In the genomic region with DNA sequence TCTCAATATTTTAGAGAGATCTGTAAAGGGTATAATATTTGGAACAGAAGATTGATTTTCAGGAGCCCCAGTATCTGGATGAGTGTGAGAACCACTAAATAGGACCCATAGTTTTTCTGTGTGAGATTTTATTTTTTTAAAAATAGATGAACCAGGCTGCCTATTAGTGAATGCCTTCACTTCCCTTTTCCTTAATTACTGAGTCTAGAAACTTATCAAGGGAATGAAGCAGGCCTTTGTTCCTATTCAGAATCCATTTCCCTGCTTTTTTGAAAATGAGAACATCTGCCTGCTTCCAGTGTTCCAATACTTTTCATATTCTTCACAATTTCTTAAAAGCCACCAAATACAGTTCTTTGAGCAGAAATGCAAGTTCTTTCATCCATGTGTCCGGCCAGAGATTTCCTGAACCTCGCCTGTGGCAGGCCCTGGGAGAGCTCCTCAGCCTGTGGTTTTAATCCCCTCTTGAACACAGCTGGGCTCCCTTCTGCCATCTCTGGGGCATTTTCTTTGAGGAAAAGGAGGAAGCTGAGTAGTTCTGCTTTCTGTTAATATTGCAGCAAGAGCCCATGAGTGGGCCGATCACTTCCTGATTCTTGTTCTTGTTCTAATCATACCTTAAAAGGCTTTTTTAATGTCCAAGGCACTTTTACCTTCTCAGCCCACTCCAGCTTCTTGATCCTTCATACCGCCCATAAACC, we compare ENCODE assay signal across 1 cellular context.
TF ChIP-seq lines count a peak whose summit lies in the region.

No MANE protein-coding gene starts in this region.

TF ChIP-seq in GM12878, 131 proteins besides CTCF, POLR2A, EP300 and RAD21 (continued from another document and continues in another):
- TF ChIP-seq POLR2AphosphoS2 (IDR thresholded peaks at IDR 0.05; ENCODE audit: low read depth, low read length) (no peak), TCF3 (IDR thresholded peaks at IDR 0.05; ENCODE audit: borderline replicate concordance, insufficient read depth, low read depth, low read length) (0 out of 2 replicates have a peak, but pooled peaks have one; percentile 35), ZNF384 (IDR thresholded peaks at IDR 0.05; ENCODE audit: borderline replicate concordance, low read depth, low read length) (no peak), PAX5 (IDR thresholded peaks at IDR 0.05; ENCODE audit: borderline replicate concordance, low read depth, low read length) (0 out of 2 replicates have a peak, but pooled peaks have one; percentile 23), SMARCA5 (IDR thresholded peaks at IDR 0.05) (peak; percentile 65; the same call in 1 of the 2 replicates), SRF (IDR thresholded peaks at IDR 0.05; ENCODE audit: low read depth in 2 of 2, low read length in 2 of 2) (peak; percentile 77 to 97), CREM (IDR thresholded peaks at IDR 0.05; ENCODE audit: low read depth) (no peak), TAF1 (IDR thresholded peaks at IDR 0.05; ENCODE audit: borderline replicate concordance, low read depth, low read length) (peak; percentile 68), RBBP5 (conservative IDR thresholded peaks at IDR 0.05) (no peak), ETV6 (conservative IDR thresholded peaks at IDR 0.05 in 1 of 2, IDR thresholded peaks at IDR 0.05 in 1 of 2; ENCODE audit: borderline replicate concordance in 1 of 2, low read depth in 1 of 2) (peak in 1 of 2 experiments; percentile 63; a peak in 1 of 4 replicates), STAT1 (conservative IDR thresholded peaks at IDR 0.05) (no peak), SIX5 (IDR thresholded peaks at IDR 0.05; ENCODE audit: low read depth, low read length, severe bottlenecking) (no peak), IKZF1 (conservative IDR thresholded peaks at IDR 0.05) (peak; percentile 95), NFIC (IDR thresholded peaks at IDR 0.05; ENCODE audit: low read depth, low read length) (peak; percentile 60), MYB (IDR thresholded peaks at IDR 0.05; ENCODE audit: borderline replicate concordance, low read depth, low read length) (no peak), ASH2L (IDR thresholded peaks at IDR 0.05; ENCODE audit: borderline replicate concordance, low read depth) (no peak), FOXK2 (IDR thresholded peaks at IDR 0.05) (no peak), RELA (IDR thresholded peaks at IDR 0.05; ENCODE audit: borderline replicate concordance, partially characterized antibody) (no peak), NRF1 (conservative IDR thresholded peaks at IDR 0.05; ENCODE audit: low read depth, low read length) (no peak), BCL11A (IDR thresholded peaks at IDR 0.05; ENCODE audit: low read depth, low read length) (peak; percentile 16; the same call in 1 of the 2 replicates), TCF12 (IDR thresholded peaks at IDR 0.05; ENCODE audit: low read depth, low read length) (peak; percentile 50; the same call in 1 of the 2 replicates), JUNB (IDR thresholded peaks at IDR 0.05) (0 out of 2 replicates have a peak, but pooled peaks have one; percentile 3), RFX5 (IDR thresholded peaks at IDR 0.05; ENCODE audit: low read depth, low read length) (no peak), BRCA1 (IDR thresholded peaks at IDR 0.05; ENCODE audit: low read depth, low read length) (no peak), EED (IDR thresholded peaks at IDR 0.05; ENCODE audit: low read depth) (peak; percentile 93), CBFB (IDR thresholded peaks at IDR 0.05; ENCODE audit: low read depth) (peak; percentile 67; the same call in 1 of the 2 replicates), HDAC6 (IDR thresholded peaks at IDR 0.05; ENCODE audit: unreplicated experiment) (no peak), DPF2 (IDR thresholded peaks at IDR 0.05) (peak; percentile 95), YY1 (IDR thresholded peaks at IDR 0.05; ENCODE audit: low read depth, low read length) (peak; percentile 60; the same call in 1 of the 2 replicates), RB1 (IDR thresholded peaks at IDR 0.05; ENCODE audit: borderline replicate concordance) (0 out of 2 replicates have a peak, but pooled peaks have one; percentile 29), ESRRA (IDR thresholded peaks at IDR 0.05; ENCODE audit: low read length) (no peak), EGR1 (IDR thresholded peaks at IDR 0.05; ENCODE audit: borderline replicate concordance in 1 of 2, low read depth in 2 of 2, low read length in 2 of 2) (0 out of 3 replicates have a peak, but pooled peaks of 1 of the 2 experiments have one; percentile 42), NFXL1 (IDR thresholded peaks at IDR 0.05; ENCODE audit: borderline replicate concordance) (no peak), RUNX3 (IDR thresholded peaks at IDR 0.05; ENCODE audit: low read length) (peak; percentile 79), ZNF24 (IDR thresholded peaks at IDR 0.05) (0 out of 2 replicates have a peak, but pooled peaks have one; percentile 24), KDM1A (IDR thresholded peaks at IDR 0.05; ENCODE audit: borderline replicate concordance) (no peak), MYC (IDR thresholded peaks at IDR 0.05; ENCODE audit: insufficient read depth, insufficient read length, insufficient replicate concordance, low read length, severe bottlenecking) (no peak), MTA3 (IDR thresholded peaks at IDR 0.05; ENCODE audit: borderline replicate concordance, low read length) (peak; percentile 30; the same call in 1 of the 2 replicates), GATAD2B (conservative IDR thresholded peaks at IDR 0.05; ENCODE audit: low read depth) (peak; percentile 63), TARDBP (IDR thresholded peaks at IDR 0.05; ENCODE audit: borderline replicate concordance) (no peak), ATF7 (IDR thresholded peaks at IDR 0.05; ENCODE audit: low read depth) (0 out of 2 replicates have a peak, but pooled peaks have one; percentile 36), BACH1 (IDR thresholded peaks at IDR 0.05; ENCODE audit: borderline replicate concordance) (no peak; the same call in 1 of the 2 replicates), POLR2AphosphoS5 (IDR thresholded peaks at IDR 0.05; ENCODE audit: low read length) (peak; percentile 79; the same call in 1 of the 2 replicates), EZH2 (IDR thresholded peaks at IDR 0.05; ENCODE audit: borderline replicate concordance, control insufficient read depth, low read depth, low read length) (no peak), IRF4 (IDR thresholded peaks at IDR 0.05; ENCODE audit: low read depth, low read length) (0 out of 2 replicates have a peak, but pooled peaks have one; percentile 28), NBN (IDR thresholded peaks at IDR 0.05) (0 out of 2 replicates have a peak, but pooled peaks have one; percentile 28), YBX1 (IDR thresholded peaks at IDR 0.05) (no peak)
- TF ChIP-seq, protein P1, sequence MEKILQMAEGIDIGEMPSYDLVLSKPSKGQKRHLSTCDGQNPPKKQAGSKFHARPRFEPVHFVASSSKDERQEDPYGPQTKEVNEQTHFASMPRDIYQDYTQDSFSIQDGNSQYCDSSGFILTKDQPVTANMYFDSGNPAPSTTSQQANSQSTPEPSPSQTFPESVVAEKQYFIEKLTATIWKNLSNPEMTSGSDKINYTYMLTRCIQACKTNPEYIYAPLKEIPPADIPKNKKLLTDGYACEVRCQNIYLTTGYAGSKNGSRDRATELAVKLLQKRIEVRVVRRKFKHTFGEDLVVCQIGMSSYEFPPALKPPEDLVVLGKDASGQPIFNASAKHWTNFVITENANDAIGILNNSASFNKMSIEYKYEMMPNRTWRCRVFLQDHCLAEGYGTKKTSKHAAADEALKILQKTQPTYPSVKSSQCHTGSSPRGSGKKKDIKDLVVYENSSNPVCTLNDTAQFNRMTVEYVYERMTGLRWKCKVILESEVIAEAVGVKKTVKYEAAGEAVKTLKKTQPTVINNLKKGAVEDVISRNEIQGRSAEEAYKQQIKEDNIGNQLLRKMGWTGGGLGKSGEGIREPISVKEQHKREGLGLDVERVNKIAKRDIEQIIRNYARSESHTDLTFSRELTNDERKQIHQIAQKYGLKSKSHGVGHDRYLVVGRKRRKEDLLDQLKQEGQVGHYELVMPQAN (conservative IDR thresholded peaks at IDR 0.05): no peak; the same call in 1 of the 2 replicates
- TF ChIP-seq, protein P2, sequence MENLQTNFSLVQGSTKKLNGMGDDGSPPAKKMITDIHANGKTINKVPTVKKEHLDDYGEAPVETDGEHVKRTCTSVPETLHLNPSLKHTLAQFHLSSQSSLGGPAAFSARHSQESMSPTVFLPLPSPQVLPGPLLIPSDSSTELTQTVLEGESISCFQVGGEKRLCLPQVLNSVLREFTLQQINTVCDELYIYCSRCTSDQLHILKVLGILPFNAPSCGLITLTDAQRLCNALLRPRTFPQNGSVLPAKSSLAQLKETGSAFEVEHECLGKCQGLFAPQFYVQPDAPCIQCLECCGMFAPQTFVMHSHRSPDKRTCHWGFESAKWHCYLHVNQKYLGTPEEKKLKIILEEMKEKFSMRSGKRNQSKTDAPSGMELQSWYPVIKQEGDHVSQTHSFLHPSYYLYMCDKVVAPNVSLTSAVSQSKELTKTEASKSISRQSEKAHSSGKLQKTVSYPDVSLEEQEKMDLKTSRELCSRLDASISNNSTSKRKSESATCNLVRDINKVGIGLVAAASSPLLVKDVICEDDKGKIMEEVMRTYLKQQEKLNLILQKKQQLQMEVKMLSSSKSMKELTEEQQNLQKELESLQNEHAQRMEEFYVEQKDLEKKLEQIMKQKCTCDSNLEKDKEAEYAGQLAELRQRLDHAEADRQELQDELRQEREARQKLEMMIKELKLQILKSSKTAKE (IDR thresholded peaks at IDR 0.05; ENCODE audit: low read depth, poor library complexity, severe bottlenecking): no peak
- TF ChIP-seq, protein P3, sequence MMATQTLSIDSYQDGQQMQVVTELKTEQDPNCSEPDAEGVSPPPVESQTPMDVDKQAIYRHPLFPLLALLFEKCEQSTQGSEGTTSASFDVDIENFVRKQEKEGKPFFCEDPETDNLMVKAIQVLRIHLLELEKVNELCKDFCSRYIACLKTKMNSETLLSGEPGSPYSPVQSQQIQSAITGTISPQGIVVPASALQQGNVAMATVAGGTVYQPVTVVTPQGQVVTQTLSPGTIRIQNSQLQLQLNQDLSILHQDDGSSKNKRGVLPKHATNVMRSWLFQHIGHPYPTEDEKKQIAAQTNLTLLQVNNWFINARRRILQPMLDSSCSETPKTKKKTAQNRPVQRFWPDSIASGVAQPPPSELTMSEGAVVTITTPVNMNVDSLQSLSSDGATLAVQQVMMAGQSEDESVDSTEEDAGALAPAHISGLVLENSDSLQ (IDR thresholded peaks at IDR 0.05): no peak
- TF ChIP-seq, protein P4, sequence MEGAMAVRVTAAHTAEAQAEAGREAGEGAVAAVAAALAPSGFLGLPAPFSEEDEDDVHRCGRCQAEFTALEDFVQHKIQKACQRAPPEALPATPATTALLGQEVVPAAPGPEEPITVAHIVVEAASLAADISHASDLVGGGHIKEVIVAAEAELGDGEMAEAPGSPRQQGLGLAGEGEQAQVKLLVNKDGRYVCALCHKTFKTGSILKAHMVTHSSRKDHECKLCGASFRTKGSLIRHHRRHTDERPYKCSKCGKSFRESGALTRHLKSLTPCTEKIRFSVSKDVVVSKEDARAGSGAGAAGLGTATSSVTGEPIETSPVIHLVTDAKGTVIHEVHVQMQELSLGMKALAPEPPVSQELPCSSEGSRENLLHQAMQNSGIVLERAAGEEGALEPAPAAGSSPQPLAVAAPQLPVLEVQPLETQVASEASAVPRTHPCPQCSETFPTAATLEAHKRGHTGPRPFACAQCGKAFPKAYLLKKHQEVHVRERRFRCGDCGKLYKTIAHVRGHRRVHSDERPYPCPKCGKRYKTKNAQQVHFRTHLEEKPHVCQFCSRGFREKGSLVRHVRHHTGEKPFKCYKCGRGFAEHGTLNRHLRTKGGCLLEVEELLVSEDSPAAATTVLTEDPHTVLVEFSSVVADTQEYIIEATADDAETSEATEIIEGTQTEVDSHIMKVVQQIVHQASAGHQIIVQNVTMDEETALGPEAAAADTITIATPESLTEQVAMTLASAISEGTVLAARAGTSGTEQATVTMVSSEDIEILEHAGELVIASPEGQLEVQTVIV (IDR thresholded peaks at IDR 0.05; ENCODE audit: borderline replicate concordance, partially characterized antibody): no peak
- TF ChIP-seq, protein P5, sequence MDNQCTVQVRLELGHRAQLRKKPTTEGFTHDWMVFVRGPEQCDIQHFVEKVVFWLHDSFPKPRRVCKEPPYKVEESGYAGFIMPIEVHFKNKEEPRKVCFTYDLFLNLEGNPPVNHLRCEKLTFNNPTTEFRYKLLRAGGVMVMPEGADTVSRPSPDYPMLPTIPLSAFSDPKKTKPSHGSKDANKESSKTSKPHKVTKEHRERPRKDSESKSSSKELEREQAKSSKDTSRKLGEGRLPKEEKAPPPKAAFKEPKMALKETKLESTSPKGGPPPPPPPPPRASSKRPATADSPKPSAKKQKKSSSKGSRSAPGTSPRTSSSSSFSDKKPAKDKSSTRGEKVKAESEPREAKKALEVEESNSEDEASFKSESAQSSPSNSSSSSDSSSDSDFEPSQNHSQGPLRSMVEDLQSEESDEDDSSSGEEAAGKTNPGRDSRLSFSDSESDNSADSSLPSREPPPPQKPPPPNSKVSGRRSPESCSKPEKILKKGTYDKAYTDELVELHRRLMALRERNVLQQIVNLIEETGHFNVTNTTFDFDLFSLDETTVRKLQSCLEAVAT (IDR thresholded peaks at IDR 0.05): 0 out of 2 replicates have a peak, but pooled peaks have one; percentile 13
- TF ChIP-seq, protein P6, sequence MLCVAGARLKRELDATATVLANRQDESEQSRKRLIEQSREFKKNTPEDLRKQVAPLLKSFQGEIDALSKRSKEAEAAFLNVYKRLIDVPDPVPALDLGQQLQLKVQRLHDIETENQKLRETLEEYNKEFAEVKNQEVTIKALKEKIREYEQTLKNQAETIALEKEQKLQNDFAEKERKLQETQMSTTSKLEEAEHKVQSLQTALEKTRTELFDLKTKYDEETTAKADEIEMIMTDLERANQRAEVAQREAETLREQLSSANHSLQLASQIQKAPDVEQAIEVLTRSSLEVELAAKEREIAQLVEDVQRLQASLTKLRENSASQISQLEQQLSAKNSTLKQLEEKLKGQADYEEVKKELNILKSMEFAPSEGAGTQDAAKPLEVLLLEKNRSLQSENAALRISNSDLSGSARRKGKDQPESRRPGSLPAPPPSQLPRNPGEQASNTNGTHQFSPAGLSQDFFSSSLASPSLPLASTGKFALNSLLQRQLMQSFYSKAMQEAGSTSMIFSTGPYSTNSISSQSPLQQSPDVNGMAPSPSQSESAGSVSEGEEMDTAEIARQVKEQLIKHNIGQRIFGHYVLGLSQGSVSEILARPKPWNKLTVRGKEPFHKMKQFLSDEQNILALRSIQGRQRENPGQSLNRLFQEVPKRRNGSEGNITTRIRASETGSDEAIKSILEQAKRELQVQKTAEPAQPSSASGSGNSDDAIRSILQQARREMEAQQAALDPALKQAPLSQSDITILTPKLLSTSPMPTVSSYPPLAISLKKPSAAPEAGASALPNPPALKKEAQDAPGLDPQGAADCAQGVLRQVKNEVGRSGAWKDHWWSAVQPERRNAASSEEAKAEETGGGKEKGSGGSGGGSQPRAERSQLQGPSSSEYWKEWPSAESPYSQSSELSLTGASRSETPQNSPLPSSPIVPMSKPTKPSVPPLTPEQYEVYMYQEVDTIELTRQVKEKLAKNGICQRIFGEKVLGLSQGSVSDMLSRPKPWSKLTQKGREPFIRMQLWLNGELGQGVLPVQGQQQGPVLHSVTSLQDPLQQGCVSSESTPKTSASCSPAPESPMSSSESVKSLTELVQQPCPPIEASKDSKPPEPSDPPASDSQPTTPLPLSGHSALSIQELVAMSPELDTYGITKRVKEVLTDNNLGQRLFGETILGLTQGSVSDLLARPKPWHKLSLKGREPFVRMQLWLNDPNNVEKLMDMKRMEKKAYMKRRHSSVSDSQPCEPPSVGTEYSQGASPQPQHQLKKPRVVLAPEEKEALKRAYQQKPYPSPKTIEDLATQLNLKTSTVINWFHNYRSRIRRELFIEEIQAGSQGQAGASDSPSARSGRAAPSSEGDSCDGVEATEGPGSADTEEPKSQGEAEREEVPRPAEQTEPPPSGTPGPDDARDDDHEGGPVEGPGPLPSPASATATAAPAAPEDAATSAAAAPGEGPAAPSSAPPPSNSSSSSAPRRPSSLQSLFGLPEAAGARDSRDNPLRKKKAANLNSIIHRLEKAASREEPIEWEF (IDR thresholded peaks at IDR 0.05; ENCODE audit: insufficient replicate concordance, low read depth, low read length): peak; percentile 59
